ENCODE assay signal across 11 cellular contexts in the genomic region with DNA sequence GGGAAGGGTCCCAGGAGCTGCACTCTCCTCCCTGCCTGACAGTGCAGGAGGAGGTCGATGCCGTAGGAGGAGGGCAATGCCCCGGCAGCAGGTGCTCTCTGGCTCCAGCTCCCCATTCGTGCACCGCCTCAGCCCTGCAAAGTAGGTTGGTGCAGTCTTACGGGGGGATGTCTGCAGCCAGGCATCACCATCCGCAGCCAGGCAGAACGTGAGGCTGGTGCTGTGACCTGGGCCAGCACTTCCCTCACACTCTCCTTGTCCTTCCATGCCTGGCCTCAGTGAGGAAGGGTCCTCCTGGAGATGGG.
DNase-seq lines count a peak whose midpoint lies in the region; ATAC-seq, FAIRE-seq and TF ChIP-seq lines count a peak whose summit lies in the region.
"Had no signal": no experiment of that assay in that cellular context is flagged by ENCODE, and none has a peak within 500 bp of the region (broad histone marks: within the 10 kb centered on the region; RNA-seq: fewer than 3 reads in every experiment).

No MANE protein-coding gene starts in this region.

- peak overlapping the region; percentile 20 for H3K27ac Mint-ChIP-seq in activated T-cell treated with anti-CD3 and anti-CD28 coated beads, Interleukin-2, amount 50 U/mL, for 24 hours
- peak overlapping the region in 3 of 5 experiments; percentile 50 to 76 (median 56) for H3K27ac Mint-ChIP-seq in brain

- peaks cover 11% of the 10 kb centered on the region for H3K9me3 Mint-ChIP-seq in activated T-cell treated with anti-CD3 and anti-CD28 coated beads, Interleukin-2, amount 50 U/mL, for 24 hours
- H3K9me3 Mint-ChIP-seq in brain: peaks cover 18 to 35% (median 28%) of the 10 kb centered on the region in 5 experiments

- H3K23ac ChIP-seq in neuronal stem cell (ENCODE audit: low read depth, low read length, poor library complexity): peak overlapping the region; percentile 75

- no peaks in the 10 kb centered on the region for H3K79me1 ChIP-seq in neuronal stem cell (ENCODE audit: low read depth, low read length)

- no peak overlapping the region for H4K8ac ChIP-seq in neuronal stem cell (ENCODE audit: low read depth, low read length)

- WGBS in neuronal stem cell (ENCODE audit: extremely low coverage in 2 of 2, insufficient read length in 2 of 2, insufficient replicate concordance in 1 of 2), 2 donors: no CpG with 5 or more reads among the region's 8 CpGs

- H3K27me3 ChIP-seq in neuronal stem cell (ENCODE audit: control insufficient read depth in 3 of 3, insufficient read depth in 3 of 3, low read depth in 1 of 3, low read length in 3 of 3) (peaks cover 0 to 43% (median 0%) of the 10 kb centered on the region in 3 experiments), vagina (no peaks in the 10 kb centered on the region)
- H3K27me3 ChIP-seq: brain microvascular endothelial cell had no signal

- H2AK5ac ChIP-seq in neuronal stem cell (ENCODE audit: low read depth, low read length): peak overlapping the region; percentile 93

- peak overlapping the region; percentile 18 for H3K4me3 Mint-ChIP-seq in activated T-cell treated with anti-CD3 and anti-CD28 coated beads, Interleukin-2, amount 50 U/mL, for 24 hours
- no peak overlapping the region for H3K4me3 Mint-ChIP-seq in brain

- peak overlapping the region; percentile 49 for H2BK15ac ChIP-seq in neuronal stem cell (ENCODE audit: low read length)

- no peak for TF ChIP-seq POLR2A in vagina (IDR thresholded peaks at IDR 0.05)

- no peaks in the 10 kb centered on the region for H3K27me3 Mint-ChIP-seq in activated T-cell treated with anti-CD3 and anti-CD28 coated beads, Interleukin-2, amount 50 U/mL, for 24 hours
- H3K27me3 Mint-ChIP-seq in brain: no peaks in the 10 kb centered on the region

- TF ChIP-seq CTCF in brain (conservative IDR thresholded peaks at IDR 0.05) (no peak), vagina (IDR thresholded peaks at IDR 0.05) (no peak)

- H3K4me3 ChIP-seq in neuronal stem cell (ENCODE audit: low read length in 2 of 2): peak overlapping the region in 1 of 2 donors; percentile 2
- H3K4me3 ChIP-seq in vagina: no peak overlapping the region
- H3K4me3 ChIP-seq: thoracic aorta had no signal

- H3K9ac ChIP-seq in neuronal stem cell (ENCODE audit: low read depth, low read length, poor library complexity): peak overlapping the region; percentile 38

- FAIRE-seq in urothelium cell line (lab: Jason Lieb, UNC): no peak

- no peak overlapping the region for H4K91ac ChIP-seq in neuronal stem cell (ENCODE audit: low read depth, low read length, poor library complexity)

- peaks cover 0 to 4% of the 10 kb centered on the region in 2 donors for H3K9me3 ChIP-seq in neuronal stem cell (replicated peaks in 1 of 2; ENCODE audit: control insufficient read depth in 2 of 2, insufficient read depth in 1 of 2, low read depth in 1 of 2, low read length in 2 of 2)
- peaks cover 3% of the 10 kb centered on the region for H3K9me3 ChIP-seq in vagina

- no peak for ATAC-seq in GM21576 (IDR thresholded peaks at IDR 0.05; ENCODE audit: unreplicated experiment)

- peak overlapping the region; percentile 70 for H3K18ac ChIP-seq in neuronal stem cell (ENCODE audit: low read length)

- no peak overlapping the region for H2AFZ ChIP-seq in neuronal stem cell (ENCODE audit: low read length)

- H3K27ac ChIP-seq in neuronal stem cell (replicated peaks; ENCODE audit: low read length) (no peak overlapping the region), vagina (no peak overlapping the region)
- H3K27ac ChIP-seq: brain microvascular endothelial cell, thoracic aorta, WERI-Rb-1 had no signal

- no peak overlapping the region for H3K4me2 ChIP-seq in neuronal stem cell (ENCODE audit: insufficient read depth, low read length, poor library complexity, severe bottlenecking)

- no peak overlapping the region for H3K4ac ChIP-seq in neuronal stem cell (ENCODE audit: low read length)

- no peak overlapping the region for H2BK12ac ChIP-seq in neuronal stem cell (ENCODE audit: low read length)

- H3K36me3 ChIP-seq in neuronal stem cell (replicated peaks in 1 of 2; ENCODE audit: control insufficient read depth in 2 of 2, insufficient read depth in 2 of 2, low read length in 2 of 2): no peaks in the 10 kb centered on the region
- H3K36me3 ChIP-seq in vagina: no peaks in the 10 kb centered on the region
- H3K36me3 ChIP-seq: brain microvascular endothelial cell, thoracic aorta, WERI-Rb-1 had no signal

- peak overlapping the region; percentile 47 for H2BK5ac ChIP-seq in neuronal stem cell (ENCODE audit: low read length)

- H2BK120ac ChIP-seq in neuronal stem cell (ENCODE audit: low read depth, low read length): no peak overlapping the region

- no peaks in the 10 kb centered on the region for H3K36me3 Mint-ChIP-seq in activated T-cell treated with anti-CD3 and anti-CD28 coated beads, Interleukin-2, amount 50 U/mL, for 24 hours (ENCODE audit: low read depth)
- peaks cover 17% of the 10 kb centered on the region for H3K36me3 Mint-ChIP-seq in brain

- H3K14ac ChIP-seq in neuronal stem cell (ENCODE audit: low read length): peak overlapping the region; percentile 94

- peaks cover 69% of the 10 kb centered on the region for H3K4me1 Mint-ChIP-seq in activated T-cell treated with anti-CD3 and anti-CD28 coated beads, Interleukin-2, amount 50 U/mL, for 24 hours (ENCODE audit: low read depth)
- H3K4me1 Mint-ChIP-seq in brain: peaks cover 35% of the 10 kb centered on the region

- H3K4me1 ChIP-seq in neuronal stem cell (ENCODE audit: control insufficient read depth in 2 of 2, insufficient read depth in 1 of 2, low read depth in 1 of 2, low read length in 2 of 2) (peaks cover 0 to 3% of the 10 kb centered on the region in 2 donors), vagina (no peaks in the 10 kb centered on the region)

- intact Hi-C loops in vagina (cut with DNase I): no loop called here

- DNase-seq in activated T-cell treated with anti-CD3 and anti-CD28 coated beads, Interleukin-2, amount 50 U/mL, for 24 hours: peak; percentile 43
- DNase-seq in activated T-cell treated with anti-CD3 and anti-CD28 coated beads, Interleukin-2, amount 50 U/mL, for 1 hour: no peak
- DNase-seq in GM03348 (ENCODE audit: low spot score) (peak; percentile 2), neuronal stem cell (ENCODE audit: low spot score) (no peak), urothelium cell line (ENCODE audit: low spot score) (no peak), vagina (ENCODE audit: extremely low spot score in 2 of 2) (no peak)
- DNase-seq: brain microvascular endothelial cell, WERI-Rb-1 had no signal

Comparison
In these comparisons a context has a peak if more than half of its experiments do, and no peak if none do; other contexts are left out.
1. DNase-seq: peak in activated T-cell treated with anti-CD3 and anti-CD28 coated beads, Interleukin-2, amount 50 U/mL, for 24 hours (single experiment) and GM03348 (single experiment); none in activated T-cell treated with anti-CD3 and anti-CD28 coated beads, Interleukin-2, amount 50 U/mL, for 1 hour (single experiment), neuronal stem cell (single experiment), urothelium cell line (single experiment) and vagina (0 of 2).